ENCODE assay signal across 23 cellular contexts in genomic region chr6:69987550-69987949, GRCh38.
"Had no signal": no experiment of that assay in that cellular context is flagged by ENCODE, and none has a peak within 500 bp of the region (broad histone marks: within the 10 kb centered on the region; RNA-seq: fewer than 3 reads in every experiment).

No MANE protein-coding gene starts in this region.

- H3K9me3 Mint-ChIP-seq: neural crest cell, type B pancreatic cell had no signal

- H3K4me3 ChIP-seq: coronary artery, esophagus muscularis mucosa, heart right ventricle, prostate gland, right atrium auricular region, smooth muscle cell, stomach, thyroid gland had no signal

- ATAC-seq: foreskin keratinocyte, heart right ventricle, natural killer cell, sciatic nerve had no signal

- DNase-seq: dermis blood vessel endothelial cell; effector memory CD4-positive, alpha-beta T cell; foreskin keratinocyte; glutamatergic neuron; heart right ventricle; hippocampal formation; natural killer cell; nucleus accumbens; stimulated activated CD4-positive, alpha-beta T cell treated with anti-CD3 and anti-CD28 coated beads, Interleukin-12 subunit alpha, Interleukin-12 subunit beta, amount 100 ng/mL, for 4 hours; stimulated activated CD4-positive, alpha-beta T cell treated with anti-CD3 and anti-CD28 coated beads, Interleukin-1b, Interleukin-23, amount 100 ng/mL, for 48 hours; stimulated activated CD4-positive, alpha-beta T cell treated with anti-CD3 and anti-CD28 coated beads, Interleukin-4, amount 100 ng/mL, for 1 hour; stimulated activated CD8-positive, alpha-beta memory T cell treated with anti-CD3 and anti-CD28 coated beads, Interleukin-4, amount 100 ng/mL, for 48 hours; stimulated activated naive CD4-positive, alpha-beta T cell treated with Interleukin-2 at 50 U/mL for 16 hours; stomach; thyroid gland had no signal

- H3K4me2 ChIP-seq: smooth muscle cell had no signal

- H3K4me1 Mint-ChIP-seq: natural killer cell, neural crest cell had no signal

- H3K9me3 ChIP-seq: esophagus muscularis mucosa, heart right ventricle, prostate gland, right atrium auricular region, stomach, thyroid gland had no signal

- H3K4me3 Mint-ChIP-seq: natural killer cell, neural crest cell, type B pancreatic cell had no signal

- H3K27ac Mint-ChIP-seq: natural killer cell, type B pancreatic cell had no signal

- H3K27me3 Mint-ChIP-seq: type B pancreatic cell had no signal

- H3K27me3 ChIP-seq: esophagus muscularis mucosa, foreskin keratinocyte, heart right ventricle, right atrium auricular region, stomach, thyroid gland had no signal

- H3K27ac ChIP-seq: coronary artery, esophagus muscularis mucosa, foreskin keratinocyte, heart right ventricle, prostate gland, right atrium auricular region, stomach, thyroid gland had no signal

- H3K4me1 ChIP-seq: esophagus muscularis mucosa, foreskin keratinocyte, heart right ventricle, prostate gland, right atrium auricular region, stomach, thyroid gland had no signal

- H3K36me3 ChIP-seq: esophagus muscularis mucosa, heart right ventricle, prostate gland, right atrium auricular region, stomach, thyroid gland had no signal
